ENCODE assay signal across 9 cellular contexts in the genomic region with DNA sequence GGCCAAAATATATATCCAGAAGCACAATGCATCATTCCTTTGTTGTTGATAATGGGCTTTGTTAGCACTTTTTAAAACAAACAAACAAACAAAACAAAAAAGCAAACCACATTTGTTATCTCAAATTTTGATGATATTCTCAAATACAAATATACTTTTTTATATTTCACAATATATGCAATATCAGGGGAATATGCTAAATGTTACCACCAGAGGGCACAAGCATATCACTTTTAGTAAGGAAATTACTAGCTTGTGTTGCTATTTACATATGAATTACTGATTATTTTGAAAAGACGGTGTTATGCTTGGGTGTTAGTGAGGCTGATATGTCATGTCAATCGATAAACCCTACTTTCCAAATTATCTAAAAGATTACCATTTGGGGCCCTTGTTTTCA. TPM values are rescaled to one million over a fixed set of nuclear protein-coding genes. Genes with fewer than 3 reads are reported as not detected.
DNase-seq lines count a peak whose midpoint lies in the region; ATAC-seq, FAIRE-seq and TF ChIP-seq lines count a peak whose summit lies in the region.
"Had no signal": no experiment of that assay in that cellular context is flagged by ENCODE, and none has a peak within 500 bp of the region (broad histone marks: within the 10 kb centered on the region; RNA-seq: fewer than 3 reads in every experiment).

No MANE protein-coding gene starts in this region.

- H3K4me1 ChIP-seq in heart left ventricle = no peaks in the 10 kb centered on the region
- H3K4me1 ChIP-seq in right cardiac atrium (ENCODE audit: control insufficient read depth, insufficient read depth, low read length) = no peaks in the 10 kb centered on the region
- H3K4me1 ChIP-seq in OCI-LY1 (ENCODE audit: insufficient read depth, low read length, severe bottlenecking) = no peaks in the 10 kb centered on the region
- no peaks in the 10 kb centered on the region for H3K4me1 ChIP-seq in esophagus squamous epithelium
- no peaks in the 10 kb centered on the region for H3K4me1 ChIP-seq in transverse colon

- H3K27me3 ChIP-seq in heart left ventricle (peaks cover 0 to 36% (median 0%) of the 10 kb centered on the region in 9 donors), right cardiac atrium (ENCODE audit: control insufficient read depth, insufficient read depth) (no peaks in the 10 kb centered on the region), OCI-LY1 (ENCODE audit: insufficient read depth, low read length) (no peaks in the 10 kb centered on the region), esophagus squamous epithelium (no peaks in the 10 kb centered on the region), transverse colon (no peaks in the 10 kb centered on the region)

- TF ChIP-seq CTCF in heart left ventricle (IDR thresholded peaks at IDR 0.05) (peak in 10 of 12 donors; percentile 12 to 55 (median 38)), OCI-LY1 (IDR thresholded peaks at IDR 0.05; ENCODE audit: low read length) (peak; percentile 33), esophagus squamous epithelium (IDR thresholded peaks at IDR 0.05) (peak in 5 of 6 experiments; percentile 42 to 68 (median 60)), transverse colon (IDR thresholded peaks at IDR 0.05) (peak; percentile 34 to 56 (median 40))

- peaks cover 0 to 12% (median 0%) of the 10 kb centered on the region in 9 donors for H3K36me3 ChIP-seq in heart left ventricle
- H3K36me3 ChIP-seq in OCI-LY1 (ENCODE audit: insufficient read depth, low read length) = no peaks in the 10 kb centered on the region
- no peaks in the 10 kb centered on the region for H3K36me3 ChIP-seq in esophagus squamous epithelium
- H3K36me3 ChIP-seq in transverse colon = no peaks in the 10 kb centered on the region

- no peaks in the 10 kb centered on the region for H3K79me2 ChIP-seq in OCI-LY1 (ENCODE audit: insufficient read depth, low read length)

- no peak for DNase-seq in heart left ventricle
- DNase-seq in right cardiac atrium = no peak
- no peak for DNase-seq in esophagus squamous epithelium (lab: John Stamatoyannopoulos, UW)
- DNase-seq in transverse colon = no peak
- DNase-seq in H54 (ENCODE audit: insufficient read length, low spot score) = no peak
- no peak for DNase-seq in AG08396 (ENCODE audit: low spot score)
- DNase-seq in COLO668 (lab: John Stamatoyannopoulos, UW; ENCODE audit: unreplicated experiment) = no peak
- DNase-seq: activated naive CD8-positive, alpha-beta T cell treated with anti-CD3 and anti-CD28 coated beads, Interleukin-2, amount 10 ng/mL, durations not matched to agents 7 days and 5 days had no signal

- peaks cover 0 to under 1% (median 0%) of the 10 kb centered on the region in 12 donors for H3K9me3 ChIP-seq in heart left ventricle
- H3K9me3 ChIP-seq in right cardiac atrium (ENCODE audit: control insufficient read depth, low read length) = no peaks in the 10 kb centered on the region
- H3K9me3 ChIP-seq in OCI-LY1 (ENCODE audit: low read length) = no peaks in the 10 kb centered on the region
- H3K9me3 ChIP-seq in esophagus squamous epithelium = no peaks in the 10 kb centered on the region
- H3K9me3 ChIP-seq in transverse colon = no peaks in the 10 kb centered on the region

- no peak overlapping the region for H3K4me2 ChIP-seq in OCI-LY1 (ENCODE audit: low read length)

- H3K4me3 ChIP-seq in heart left ventricle (no peak overlapping the region), right cardiac atrium (ENCODE audit: low read length) (no peak overlapping the region), OCI-LY1 (ENCODE audit: low read depth, low read length, poor library complexity, severe bottlenecking) (no peak overlapping the region), esophagus squamous epithelium (no peak overlapping the region), transverse colon (no peak overlapping the region)

- TF ChIP-seq EP300 in transverse colon (IDR thresholded peaks at IDR 0.05; ENCODE audit: low read depth) = no peak

- no peak for FAIRE-seq in H54 (lab: Jason Lieb, UNC)

- no peak for ATAC-seq in heart left ventricle
- no peak for ATAC-seq in right cardiac atrium

- no peaks in the 10 kb centered on the region for H3F3A ChIP-seq in OCI-LY1 (ENCODE audit: insufficient read depth, low read length)

- TF ChIP-seq POLR2A in heart left ventricle (IDR thresholded peaks at IDR 0.05) (no peak), esophagus squamous epithelium (IDR thresholded peaks at IDR 0.05) (no peak), transverse colon (IDR thresholded peaks at IDR 0.05) (no peak), H54 (IDR thresholded peaks at IDR 0.05; ENCODE audit: low read depth, low read length) (no peak)

- H4K20me1 ChIP-seq in OCI-LY1 (ENCODE audit: insufficient read depth, low read length) = no peaks in the 10 kb centered on the region

- WGBS in heart left ventricle, 4 donors = 48 to 78% (median 66%) methylated on average over 2 of the region's 2 CpGs
- WGBS in right cardiac atrium = 82% methylated on average over 2 of the region's 2 CpGs
- WGBS in esophagus squamous epithelium, 2 donors = 30 to 36% methylated on average over 2 of the region's 2 CpGs
- WGBS in transverse colon (ENCODE audit: low coverage in 1 of 2), 2 donors = 51% methylated on average over 2 of the region's 2 CpGs; no CpG with 5 or more reads in 1 of the 2 donors

- no peaks in the 10 kb centered on the region for H3K9me2 ChIP-seq in OCI-LY1 (ENCODE audit: low read depth, low read length)

- H3K9ac ChIP-seq in OCI-LY1 (ENCODE audit: low read length) = no peak overlapping the region

- in situ Hi-C loops in transverse colon (cut with MboI; ENCODE audit: low pct_ligation_motif_present in 1 of 4, low pct_unique_long_range_greater_than_20kb in 1 of 4, low sequenced_read_pairs in 3 of 4) = no loop called here

- intact Hi-C loops in heart left ventricle (cut with DNase I) = no loop called here
- intact Hi-C loops in right cardiac atrium (cut with DNase I) = no loop called here
- intact Hi-C loops in esophagus squamous epithelium (cut with DNase I) = no loop called here
- intact Hi-C loops in transverse colon (cut with DNase I; ENCODE audit: low total_unique reads) = no loop called here

- H3K27ac ChIP-seq in heart left ventricle (no peak overlapping the region), right cardiac atrium (ENCODE audit: low read length) (no peak overlapping the region), OCI-LY1 (ENCODE audit: low read depth, low read length, poor library complexity, severe bottlenecking) (no peak overlapping the region), esophagus squamous epithelium (no peak overlapping the region), transverse colon (no peak overlapping the region)

- H2AFZ ChIP-seq in OCI-LY1 (ENCODE audit: low read length) = no peak overlapping the region

RNA-seq across cellular contexts. Expression of gene RIPPLY1, which starts 29.1 kb away (rescaled TPM):
- not detected for total RNA-seq in heart left ventricle
- under 1 TPM in 1 of 2 donors, not detected in 1; 0.10 TPM for polyA plus RNA-seq in heart left ventricle
- total RNA-seq in right cardiac atrium = not detected
- not detected for polyA plus RNA-seq in right cardiac atrium
- total RNA-seq in esophagus squamous epithelium = not detected
- total RNA-seq in transverse colon = not detected
- total RNA-seq: activated naive CD8-positive, alpha-beta T cell treated with anti-CD3 and anti-CD28 coated beads, Interleukin-2, amount 10 ng/mL, durations not matched to agents 7 days and 5 days had no signal

RNA-seq across cellular contexts. Expression of gene CLDN2, which starts 46.1 kb away (rescaled TPM):
- total RNA-seq in heart left ventricle (not detected), right cardiac atrium (not detected), esophagus squamous epithelium (not detected), transverse colon (under 1 TPM in 2 of 4 donors, not detected in 2; 0.16 to 0.27 TPM)
- polyA plus RNA-seq in heart left ventricle (not detected), right cardiac atrium (0.05 TPM)
- total RNA-seq: activated naive CD8-positive, alpha-beta T cell treated with anti-CD3 and anti-CD28 coated beads, Interleukin-2, amount 10 ng/mL, durations not matched to agents 7 days and 5 days had no signal
